28 cellular contexts compared by ENCODE assay signal in the genomic region with DNA sequence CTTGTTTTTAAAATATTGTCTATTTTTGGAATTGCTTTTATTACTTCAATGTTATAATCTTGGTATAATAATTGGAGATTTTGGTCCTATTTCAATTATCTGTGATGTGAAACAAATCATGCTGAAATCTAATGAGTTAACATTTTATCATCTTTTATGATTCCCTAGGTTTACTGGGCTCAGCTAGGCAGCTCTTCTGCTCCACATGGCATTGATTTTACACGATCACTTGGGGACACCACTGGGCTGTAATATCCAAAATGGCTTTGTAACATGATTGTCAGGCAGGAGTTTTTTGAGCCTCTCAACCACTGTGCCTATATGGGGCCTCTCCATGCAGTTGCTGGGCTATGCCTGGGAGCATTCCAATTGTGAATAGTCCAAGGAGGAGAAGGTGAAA.
"Had no signal": no experiment of that assay in that cellular context is flagged by ENCODE, and none has a peak within 500 bp of the region (broad histone marks: within the 10 kb centered on the region; RNA-seq: fewer than 3 reads in every experiment).

No MANE protein-coding gene starts in this region.

- H3K4me1 Mint-ChIP-seq: endodermal cell had no signal

- H3K36me3 ChIP-seq: colonic mucosa, esophagus muscularis mucosa, esophagus squamous epithelium, gastrocnemius medialis, gastroesophageal sphincter, heart left ventricle, heart right ventricle had no signal

- FAIRE-seq: endometrium, endothelial cell of umbilical vein, frontal cortex had no signal

- H3K27me3 ChIP-seq: colonic mucosa, dorsolateral prefrontal cortex, esophagus muscularis mucosa, esophagus squamous epithelium, foreskin keratinocyte, gastrocnemius medialis, heart left ventricle had no signal

- H3K27ac Mint-ChIP-seq: dendritic cell treated with granulocyte-macrophage colony-stimulating factor and Interleukin-4, amounts not matched to agents 40 ng/mL and 50 ng/mL, for 4 days; effector memory CD8-positive, alpha-beta T cell; endodermal cell had no signal

- DNase-seq: colonic mucosa; cortex of kidney; dermis blood vessel endothelial cell; dorsolateral prefrontal cortex; effector CD4-positive, alpha-beta T cell; effector CD8-positive, alpha-beta T cell; effector memory CD4-positive, alpha-beta T cell; effector memory CD8-positive, alpha-beta T cell; endodermal cell; erythroblast; esophagus squamous epithelium; foreskin fibroblast; foreskin keratinocyte; foreskin melanocyte; gastrocnemius medialis; glutamatergic neuron; head of caudate nucleus; heart left ventricle; heart right ventricle had no signal

- H3K4me1 ChIP-seq: colonic mucosa, esophagus squamous epithelium, foreskin keratinocyte, gastrocnemius medialis, gastroesophageal sphincter, heart left ventricle, heart right ventricle had no signal

- H3K9me3 Mint-ChIP-seq: dendritic cell treated with granulocyte-macrophage colony-stimulating factor and Interleukin-4, amounts not matched to agents 40 ng/mL and 50 ng/mL, for 4 days; endodermal cell had no signal

- H3K4me3 ChIP-seq: colonic mucosa, coronary artery, dorsolateral prefrontal cortex, esophagus muscularis mucosa, esophagus squamous epithelium, gastrocnemius medialis, gastroesophageal sphincter, heart left ventricle, heart right ventricle had no signal

- H3K27ac ChIP-seq: colonic mucosa, coronary artery, dorsolateral prefrontal cortex, epithelial cell of prostate, esophagus muscularis mucosa, esophagus squamous epithelium, foreskin keratinocyte, gastrocnemius medialis, gastroesophageal sphincter, heart left ventricle, heart right ventricle had no signal

- ATAC-seq: effector memory CD8-positive, alpha-beta T cell; esophagus mucosa; foreskin keratinocyte; gastrocnemius medialis; gastroesophageal sphincter; heart left ventricle; heart right ventricle had no signal

- H3K27me3 Mint-ChIP-seq: dendritic cell treated with granulocyte-macrophage colony-stimulating factor and Interleukin-4, amounts not matched to agents 40 ng/mL and 50 ng/mL, for 4 days; effector memory CD8-positive, alpha-beta T cell had no signal

- H3K4me3 Mint-ChIP-seq: dendritic cell treated with granulocyte-macrophage colony-stimulating factor and Interleukin-4, amounts not matched to agents 40 ng/mL and 50 ng/mL, for 4 days; effector memory CD8-positive, alpha-beta T cell; endodermal cell had no signal

- H3K9me3 ChIP-seq: colonic mucosa, esophagus muscularis mucosa, esophagus squamous epithelium, gastrocnemius medialis, gastroesophageal sphincter had no signal
